8 cellular contexts compared by ENCODE assay signal in the genomic region with DNA sequence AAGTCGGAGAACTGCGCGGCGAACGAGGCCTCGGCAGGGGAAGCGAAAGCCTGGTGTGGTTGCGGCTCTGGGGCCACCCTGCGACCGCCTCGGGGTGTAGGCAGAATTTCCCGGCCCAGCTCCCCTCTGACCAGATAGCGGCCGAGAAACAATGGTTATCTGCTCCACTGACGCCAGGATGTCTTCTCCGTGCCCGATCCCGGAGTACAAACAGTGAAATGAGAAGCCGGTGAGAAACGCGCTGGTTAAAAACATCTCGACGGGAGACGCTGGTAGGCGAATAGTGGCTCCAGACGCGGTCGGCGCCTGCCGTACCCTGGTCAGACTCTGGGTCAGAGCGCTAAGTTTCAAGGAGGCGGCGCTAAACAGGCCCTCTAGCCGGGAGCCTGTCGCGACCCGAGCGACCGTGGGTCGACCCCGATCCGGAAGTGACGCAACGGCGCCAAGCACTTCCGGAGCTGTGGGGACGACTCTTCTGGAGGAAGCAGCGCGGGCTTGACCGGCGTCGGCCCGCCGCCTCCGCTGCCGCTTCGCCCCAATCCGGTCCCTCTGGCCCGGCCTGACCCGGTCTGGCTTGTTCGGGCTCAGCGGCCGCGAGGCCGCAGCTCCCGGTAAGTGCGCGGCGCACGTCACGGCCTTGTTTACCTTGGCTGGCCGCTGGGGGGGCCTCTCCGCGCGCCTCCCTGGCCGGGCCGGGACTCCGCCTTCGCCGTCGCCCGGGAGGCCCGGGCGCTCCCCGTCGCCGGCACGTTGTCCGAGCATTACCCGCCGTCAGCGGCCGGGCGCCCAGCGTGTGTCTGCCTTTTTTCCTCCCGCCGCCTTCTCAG. TPM values are rescaled to one million over a fixed set of nuclear protein-coding genes. Genes with fewer than 3 reads are reported as not detected.
DNase-seq lines count a peak whose midpoint lies in the region; ATAC-seq and TF ChIP-seq lines count a peak whose summit lies in the region.

A gene (plus strand): TSS at position 455 of the 827 bp plus-strand sequence. CDS start 8,717 bp downstream, outside the sequence.

- intact Hi-C loops in left ventricle myocardium superior (cut with micrococcal nuclease) (no loop called here), uterus (cut with DNase I; ENCODE audit: low total_unique reads) (no loop called here)

- H3K27ac Mint-ChIP-seq in T-helper 1 cell treated with Interleukin-12 subunit alpha and Interleukin-12 subunit beta and Interleukin-4 antibody, amounts not matched to agents 30 μg/mL and 1 μg/mL, for 36 hours = peak within 1 kb of the TSS; percentile 98

- peaks cover 20% of the 10 kb centered on the region for H3K4me1 Mint-ChIP-seq in T-helper 1 cell treated with Interleukin-12 subunit alpha and Interleukin-12 subunit beta and Interleukin-4 antibody, amounts not matched to agents 30 μg/mL and 1 μg/mL, for 36 hours (ENCODE audit: low read depth)

- no peaks in the 10 kb centered on the region for H3K36me3 ChIP-seq in uterus

- H3K27me3 Mint-ChIP-seq in T-helper 1 cell treated with Interleukin-12 subunit alpha and Interleukin-12 subunit beta and Interleukin-4 antibody, amounts not matched to agents 30 μg/mL and 1 μg/mL, for 36 hours (ENCODE audit: low read depth) = no peaks in the 10 kb centered on the region

- peak; percentile 85 for ATAC-seq in HG02642 (IDR thresholded peaks at IDR 0.05; ENCODE audit: poor library complexity, unreplicated experiment)
- peak; percentile 96 for ATAC-seq in left ventricle myocardium superior

- H3K4me3 Mint-ChIP-seq in T-helper 1 cell treated with Interleukin-12 subunit alpha and Interleukin-12 subunit beta and Interleukin-4 antibody, amounts not matched to agents 30 μg/mL and 1 μg/mL, for 36 hours = peak within 1 kb of the TSS; percentile 93

- H3K4me1 ChIP-seq in uterus = peaks cover 0 to 9% of the 10 kb centered on the region in 2 donors

- no peaks in the 10 kb centered on the region for H3K9me3 ChIP-seq in uterus

- no peaks in the 10 kb centered on the region for H3K9me3 Mint-ChIP-seq in T-helper 1 cell treated with Interleukin-12 subunit alpha and Interleukin-12 subunit beta and Interleukin-4 antibody, amounts not matched to agents 30 μg/mL and 1 μg/mL, for 36 hours

- peak within 1 kb of the TSS; percentile 90 to 96 for H3K27ac ChIP-seq in uterus

- H3K36me3 Mint-ChIP-seq in T-helper 1 cell treated with Interleukin-12 subunit alpha and Interleukin-12 subunit beta and Interleukin-4 antibody, amounts not matched to agents 30 μg/mL and 1 μg/mL, for 36 hours (ENCODE audit: low read depth) = peaks cover 14% of the 10 kb centered on the region

- peak within 1 kb of the TSS; percentile 91 for H3K4me3 ChIP-seq in GM12875 (ENCODE audit: low read depth, low read length)
- H3K4me3 ChIP-seq in uterus = peak within 1 kb of the TSS; percentile 41 to 86

- DNase-seq in NCI-H1105 treated with DMSO at 0.1 percent for 48 hours (lab: John Stamatoyannopoulos, UW) (peak; percentile 67), amygdala (lab: John Stamatoyannopoulos, UW) (peak; percentile 60 to 95 (median 85)), left ventricle myocardium superior (peak; percentile 97), pulmonary artery endothelial cell (ENCODE audit: low read depth, low spot score) (peak; percentile 80), uterus (peak; percentile 88 to 93)

- peak; percentile 61 to 85 for TF ChIP-seq POLR2A in uterus (IDR thresholded peaks at IDR 0.05)

- no peaks in the 10 kb centered on the region for H3K27me3 ChIP-seq in uterus

- peak; percentile 34; the same call in 1 of the 2 replicates for TF ChIP-seq CTCF in GM12875 (IDR thresholded peaks at IDR 0.05; ENCODE audit: borderline replicate concordance, insufficient read depth, low read depth, low read length)
- peak in 3 of 4 experiments; percentile 4 to 13 (median 10) for TF ChIP-seq CTCF in uterus (IDR thresholded peaks at IDR 0.05)

RNA-seq across cellular contexts. Expression of the gene that starts here (rescaled TPM):
- total RNA-seq in left ventricle myocardium superior (141 TPM), pulmonary artery endothelial cell (61.3 and 85.8 TPM in 2 replicates), uterus (100 to 1,000 TPM in 1 of 4 donors, 10 to 100 TPM in 3; 37.4 to 102 (median 79.9) TPM)

Comparison
In these comparisons a context has a peak if more than half of its experiments do, and no peak if none do; other contexts are left out.
1. Peak in every context shown above with its lines: DNase-seq, ATAC-seq, H3K4me3 ChIP-seq and H3K27ac ChIP-seq.